ENCODE assay signal across 21 cellular contexts in the genomic region with DNA sequence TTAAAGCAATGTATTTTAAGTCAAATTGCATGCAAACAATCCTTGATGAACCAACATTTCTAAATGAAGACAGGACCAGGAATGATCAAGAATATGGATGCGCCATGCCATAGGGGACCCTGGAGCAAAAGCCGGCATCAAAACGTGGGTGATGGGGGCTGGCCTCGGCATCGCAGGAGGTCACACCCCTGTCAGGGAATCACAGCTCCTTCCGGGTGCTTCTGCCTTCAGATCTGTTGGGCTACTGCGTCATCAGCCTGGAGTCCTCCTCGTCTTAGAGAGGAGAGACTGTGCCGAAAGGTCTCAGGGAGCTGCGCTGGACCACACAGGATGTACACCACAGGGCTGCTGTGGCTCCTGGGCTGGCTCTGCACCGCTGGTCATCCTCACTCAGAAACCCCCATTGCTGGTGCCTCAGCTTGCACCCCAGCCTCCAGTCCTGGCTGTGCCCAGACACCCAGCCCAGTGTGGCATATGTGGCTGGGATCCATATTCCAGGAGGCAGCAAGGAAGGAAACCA.
A peak's percentile ranks its signal among the peaks of the same experiment; 100 is the strongest.
DNase-seq lines count a peak whose midpoint lies in the region; ATAC-seq, FAIRE-seq and TF ChIP-seq lines count a peak whose summit lies in the region.
"Had no signal": no experiment of that assay in that cellular context is flagged by ENCODE, and none has a peak within 500 bp of the region (broad histone marks: within the 10 kb centered on the region; RNA-seq: fewer than 3 reads in every experiment).

No MANE protein-coding gene starts in this region.

- TF ChIP-seq POLR2A in H1 (IDR thresholded peaks at IDR 0.05; ENCODE audit: control extremely low read depth in 1 of 2, low read depth in 2 of 2, low read length in 2 of 2): no peak

- peaks cover 0 to 2% of the 10 kb centered on the region in 2 experiments for H4K20me1 ChIP-seq in H1 (replicated peaks in 1 of 2; ENCODE audit: control insufficient read depth in 1 of 2, insufficient read depth in 2 of 2, low read length in 2 of 2)

- no peaks in the 10 kb centered on the region; the same call in 1 of the 2 replicates for H3K23me2 ChIP-seq in H1 (ENCODE audit: low read depth, low read length)

- H3K4me1 Mint-ChIP-seq in activated CD8-positive, alpha-beta memory T cell treated with anti-CD3 and anti-CD28 coated beads, Interleukin-2, amount 10 ng/mL, durations not matched to agents 7 days and 5 days: no peaks in the 10 kb centered on the region

- H3K4me2 ChIP-seq in H1 (ENCODE audit: insufficient read depth in 1 of 2, low read depth in 2 of 2, low read length in 2 of 2): no peak overlapping the region
- H3K4me2 ChIP-seq: PC-9 had no signal

- H2AK5ac ChIP-seq in H1 (ENCODE audit: low read depth, low read length): no peak overlapping the region

- H3K4me1 ChIP-seq in H1 (replicated peaks in 1 of 4; ENCODE audit: control insufficient read depth in 3 of 4, insufficient read depth in 4 of 4, low read length in 3 of 4): peaks cover 0 to 5% (median 0%) of the 10 kb centered on the region in 4 experiments; a peak in 1 of 7 replicates
- H3K4me1 ChIP-seq: SJSA1 had no signal

- no peak overlapping the region for H3K27ac Mint-ChIP-seq in activated CD8-positive, alpha-beta memory T cell treated with anti-CD3 and anti-CD28 coated beads, Interleukin-2, amount 10 ng/mL, durations not matched to agents 7 days and 5 days
- H3K27ac Mint-ChIP-seq: H9 had no signal

- H2BK12ac ChIP-seq in H1 (ENCODE audit: low read depth, low read length): no peak overlapping the region

- H3K36me3 ChIP-seq in H1 (ENCODE audit: control insufficient read depth in 2 of 4, insufficient read depth in 4 of 4, low read length in 3 of 4): no peaks in the 10 kb centered on the region
- H3K36me3 ChIP-seq: SJSA1 had no signal

- intact Hi-C loops in sciatic nerve (cut with DNase I): no loop called here

- no peak overlapping the region for H2BK20ac ChIP-seq in H1 (ENCODE audit: low read length)

- H4K5ac ChIP-seq in H1 (ENCODE audit: insufficient read length, low read depth, low read length): no peak overlapping the region

- no peak overlapping the region for H2AFZ ChIP-seq in H1 (ENCODE audit: low read length)
- H2AFZ ChIP-seq: PC-9 had no signal

- no peak overlapping the region for H2BK5ac ChIP-seq in H1 (ENCODE audit: low read depth, low read length)

- peaks cover 4% of the 10 kb centered on the region for H3K27me3 Mint-ChIP-seq in activated CD8-positive, alpha-beta memory T cell treated with anti-CD3 and anti-CD28 coated beads, Interleukin-2, amount 10 ng/mL, durations not matched to agents 7 days and 5 days

- no peak overlapping the region for H3K18ac ChIP-seq in H1 (ENCODE audit: extremely low read depth, low read length)

- CTCF ChIA-PET in activated CD8-positive, alpha-beta memory T cell treated with anti-CD3 and anti-CD28 coated beads, Interleukin-2, amount 10 ng/mL, durations not matched to agents 7 days and 5 days (lab: Charles Lee): no interaction called here
- CTCF ChIA-PET in H1 (lab: Charles Lee; ENCODE audit: partially characterized antibody): interaction anchor here (0.7 to 1.7 kb wide), 4 partner anchors 12 to 38 kb away, joined by 3 to 4 read pairs (median 3); no protein-coding TSS in a partner anchor

- H3K14ac ChIP-seq in H1 (ENCODE audit: insufficient read length): no peak overlapping the region

- TF ChIP-seq EP300 in H1 (IDR thresholded peaks at IDR 0.05; ENCODE audit: borderline replicate concordance in 1 of 2, low read depth in 2 of 2, low read length in 2 of 2): no peak

- peak; percentile 31 for DNase-seq in activated CD8-positive, alpha-beta memory T cell treated with anti-CD3 and anti-CD28 coated beads, Interleukin-2, amount 10 ng/mL, durations not matched to agents 7 days and 5 days
- DNase-seq in activated CD8-positive, alpha-beta memory T cell treated with anti-CD3 and anti-CD28 coated beads, Interleukin-2, amount 50 U/mL, for 4 hours: no peak
- DNase-seq in D721Med (ENCODE audit: insufficient read length, low spot score) (peak; percentile 11), H1 (ENCODE audit: low read depth in 1 of 2, low spot score in 2 of 2) (no peak), sciatic nerve (ENCODE audit: low spot score) (peak; percentile 35), NOMO-1 treated with dmso at 0.1 percent for 144 hours (lab: John Stamatoyannopoulos, UW; ENCODE audit: unreplicated experiment) (no peak)
- DNase-seq: Calu3, Karpas-422, NCI-H1092, NCI-H1417 treated with DMSO at 0.1 percent for 48 hours, NCI-H187, NCI-H2171 treated with DMSO at 0.1 percent for 48 hours, NCI-H446, NCI-H524 treated with DMSO at 0.1 percent for 48 hours, NCI-H774, PC-9, Right ventricle myocardium superior had no signal

- 93% methylated on average over 11 of the region's 11 CpGs; no CpG with 5 or more reads in 1 of the 2 experiments for WGBS in H1 (ENCODE audit: extremely low coverage in 1 of 2, insufficient coverage in 1 of 2, insufficient read length in 1 of 2, insufficient replicate concordance in 2 of 2, low coverage in 1 of 2, low lambda C conversion rate in 2 of 2, missing lambda C conversion rate in 1 of 2), 2 experiments

- H3K79me1 ChIP-seq in H1 (ENCODE audit: low read depth, low read length): no peaks in the 10 kb centered on the region

- no peaks in the 10 kb centered on the region for H3K36me3 Mint-ChIP-seq in activated CD8-positive, alpha-beta memory T cell treated with anti-CD3 and anti-CD28 coated beads, Interleukin-2, amount 10 ng/mL, durations not matched to agents 7 days and 5 days

- H2BK120ac ChIP-seq in H1 (replicated peaks; ENCODE audit: low read depth, low read length): no peak overlapping the region

- no peak overlapping the region for H3K23ac ChIP-seq in H1 (ENCODE audit: insufficient read length)

- H3K9me3 ChIP-seq in H1 (ENCODE audit: insufficient read depth in 2 of 2, low read depth in 1 of 2, low read length in 1 of 2): peaks cover 7 to 15% of the 10 kb centered on the region in 2 experiments; a peak in 3 of 4 replicates
- H3K9me3 ChIP-seq: SJSA1 had no signal

- peak overlapping the region; percentile 54 for H4K91ac ChIP-seq in H1 (replicated peaks; ENCODE audit: insufficient read length, low read length)

- no peak overlapping the region for H3K27ac ChIP-seq in H1 (ENCODE audit: low read depth, low read length)
- H3K27ac ChIP-seq: PC-9, SJSA1 had no signal

- TF ChIP-seq CTCF in D721Med (IDR thresholded peaks at IDR 0.05; ENCODE audit: insufficient read depth, missing control alignments) (no peak), H1 (IDR thresholded peaks at IDR 0.05; ENCODE audit: control extremely low read depth in 1 of 3, insufficient read depth in 1 of 3, low read depth in 1 of 3, low read length in 3 of 3) (no peak)

- no peak overlapping the region for H3K4ac ChIP-seq in H1 (replicated peaks; ENCODE audit: insufficient read length, low read depth, low read length)

- no peaks in the 10 kb centered on the region for H3K27me3 ChIP-seq in H1 (replicated peaks in 1 of 4; ENCODE audit: control insufficient read depth in 3 of 4, extremely low read depth in 1 of 4, insufficient read depth in 3 of 4, low read length in 3 of 4)
- H3K27me3 ChIP-seq: SJSA1 had no signal

- no peak overlapping the region for H3K4me3 Mint-ChIP-seq in activated CD8-positive, alpha-beta memory T cell treated with anti-CD3 and anti-CD28 coated beads, Interleukin-2, amount 10 ng/mL, durations not matched to agents 7 days and 5 days
- H3K4me3 Mint-ChIP-seq: H9 had no signal

- POLR2A ChIA-PET in H1 (lab: Charles Lee; ENCODE audit: partially characterized antibody): no interaction called here

- H3K56ac ChIP-seq in H1 (replicated peaks; ENCODE audit: insufficient read length, low read depth, low read length): no peak overlapping the region

- H3K4me3 ChIP-seq in H1 (ENCODE audit: extremely low read depth in 1 of 4, insufficient read depth in 2 of 4, low read depth in 3 of 4, low read length in 4 of 4): no peak overlapping the region
- H3K4me3 ChIP-seq: PC-9, SJSA1 had no signal

- TF ChIP-seq RAD21 in H1 (IDR thresholded peaks at IDR 0.05 in 1 of 2, conservative IDR thresholded peaks at IDR 0.05 in 1 of 2; ENCODE audit: low read depth in 2 of 2, low read length in 2 of 2): no peak

- FAIRE-seq in D721Med (lab: Jason Lieb, UNC) (no peak), H1 (lab: Jason Lieb, UNC) (no peak)
- FAIRE-seq: HepG2 had no signal

- no peak overlapping the region for H2BK15ac ChIP-seq in H1 (ENCODE audit: low read length)

- ATAC-seq in activated CD8-positive, alpha-beta memory T cell treated with anti-CD3 and anti-CD28 coated beads, Interleukin-2, amount 10 ng/mL, durations not matched to agents 7 days and 5 days: no peak
- ATAC-seq in sciatic nerve (no peak), GM21423 (IDR thresholded peaks at IDR 0.05; ENCODE audit: unreplicated experiment) (no peak)
- ATAC-seq: HepG2 had no signal

- no peak overlapping the region; the same call in 1 of the 2 replicates for H4K8ac ChIP-seq in H1 (ENCODE audit: extremely low read depth, insufficient read depth, low read length)

- H3K9me3 Mint-ChIP-seq in activated CD8-positive, alpha-beta memory T cell treated with anti-CD3 and anti-CD28 coated beads, Interleukin-2, amount 10 ng/mL, durations not matched to agents 7 days and 5 days (ENCODE audit: low read depth): no peaks in the 10 kb centered on the region

- no peaks in the 10 kb centered on the region for H3K79me2 ChIP-seq in H1 (ENCODE audit: control insufficient read depth in 1 of 2, insufficient read depth in 2 of 2, low read length in 2 of 2)

- H3K9ac ChIP-seq in H1 (replicated peaks in 1 of 4; ENCODE audit: extremely low read depth in 1 of 4, low read depth in 3 of 4, low read length in 3 of 4): no peak overlapping the region

TF ChIP-seq in H1, 55 proteins besides CTCF, POLR2A, EP300 and RAD21 (continues in another document):
- no peak for TF ChIP-seq KDM1A (IDR thresholded peaks at IDR 0.05; ENCODE audit: borderline replicate concordance, low read length)
- no peak for TF ChIP-seq BACH1 (IDR thresholded peaks at IDR 0.05; ENCODE audit: low read length)
- no peak for TF ChIP-seq CHD1 (IDR thresholded peaks at IDR 0.05; ENCODE audit: low read depth, low read length)
- TF ChIP-seq HDAC2 (IDR thresholded peaks at IDR 0.05; ENCODE audit: borderline replicate concordance in 1 of 2, low read depth in 2 of 2, low read length in 2 of 2): no peak
- TF ChIP-seq, protein P1, sequence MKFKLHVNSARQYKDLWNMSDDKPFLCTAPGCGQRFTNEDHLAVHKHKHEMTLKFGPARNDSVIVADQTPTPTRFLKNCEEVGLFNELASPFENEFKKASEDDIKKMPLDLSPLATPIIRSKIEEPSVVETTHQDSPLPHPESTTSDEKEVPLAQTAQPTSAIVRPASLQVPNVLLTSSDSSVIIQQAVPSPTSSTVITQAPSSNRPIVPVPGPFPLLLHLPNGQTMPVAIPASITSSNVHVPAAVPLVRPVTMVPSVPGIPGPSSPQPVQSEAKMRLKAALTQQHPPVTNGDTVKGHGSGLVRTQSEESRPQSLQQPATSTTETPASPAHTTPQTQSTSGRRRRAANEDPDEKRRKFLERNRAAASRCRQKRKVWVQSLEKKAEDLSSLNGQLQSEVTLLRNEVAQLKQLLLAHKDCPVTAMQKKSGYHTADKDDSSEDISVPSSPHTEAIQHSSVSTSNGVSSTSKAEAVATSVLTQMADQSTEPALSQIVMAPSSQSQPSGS (IDR thresholded peaks at IDR 0.05; ENCODE audit: low read length): no peak
- TF ChIP-seq POLR2AphosphoS5 (IDR thresholded peaks at IDR 0.05; ENCODE audit: low read depth, low read length): no peak
- no peak for TF ChIP-seq TEAD4 (IDR thresholded peaks at IDR 0.05; ENCODE audit: low read depth, low read length)

Comparison
In these comparisons a context has a peak if more than half of its experiments do, and no peak if none do; other contexts are left out.
1. DNase-seq: peak in activated CD8-positive, alpha-beta memory T cell treated with anti-CD3 and anti-CD28 coated beads, Interleukin-2, amount 10 ng/mL, durations not matched to agents 7 days and 5 days (single experiment), D721Med (single experiment) and sciatic nerve (single experiment); none in activated CD8-positive, alpha-beta memory T cell treated with anti-CD3 and anti-CD28 coated beads, Interleukin-2, amount 50 U/mL, for 4 hours (single experiment), H1 (0 of 2) and NOMO-1 treated with dmso at 0.1 percent for 144 hours (single experiment).